ENCODE assay signal across 15 cellular contexts in the genomic region with DNA sequence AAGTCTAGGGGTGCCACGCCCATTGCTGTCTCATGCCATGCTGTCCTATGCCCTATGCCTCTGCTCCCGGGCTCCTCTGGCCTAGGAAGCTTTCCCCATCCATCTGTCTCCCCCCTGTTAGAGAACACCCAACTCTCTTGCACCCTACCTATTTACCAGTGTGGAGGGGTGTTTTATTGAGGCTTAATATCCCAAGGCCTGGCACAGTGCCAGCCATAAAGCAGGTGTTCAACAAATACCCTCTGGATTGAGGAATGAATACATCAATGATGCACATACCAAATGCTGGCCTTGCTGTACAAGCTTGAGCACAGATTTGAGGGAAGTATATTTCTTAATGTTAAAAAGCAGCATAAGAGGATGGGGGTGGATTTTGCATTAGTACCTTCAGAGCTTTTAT.
DNase-seq lines count a peak whose midpoint lies in the region; TF ChIP-seq lines count a peak whose summit lies in the region.
"Had no signal": no experiment of that assay in that cellular context is flagged by ENCODE, and none has a peak within 500 bp of the region (broad histone marks: within the 10 kb centered on the region; RNA-seq: fewer than 3 reads in every experiment).

No MANE protein-coding gene starts in this region.

- no peak for TF ChIP-seq CTCF in GM10266 (IDR thresholded peaks at IDR 0.05; ENCODE audit: control insufficient read depth, insufficient read depth, low read depth, missing control alignments)

- no peaks in the 10 kb centered on the region for H3K27me3 ChIP-seq in stomach smooth muscle (ENCODE audit: control insufficient read depth in 1 of 2, insufficient read depth in 2 of 2, low read length in 2 of 2)

- peaks cover 3 to 11% of the 10 kb centered on the region in 2 donors for H3K36me3 ChIP-seq in stomach smooth muscle (ENCODE audit: control insufficient read depth in 2 of 2, insufficient read depth in 2 of 2, low read length in 2 of 2)

- H3K27ac ChIP-seq in angular gyrus (ENCODE audit: low read depth, low read length) = peak overlapping the region; percentile 54
- peak overlapping the region; percentile 46 for H3K27ac ChIP-seq in stomach smooth muscle (ENCODE audit: low read length)

- no peak overlapping the region for H3K9ac ChIP-seq in stomach smooth muscle (ENCODE audit: low read length in 2 of 2)

- H3K9me3 ChIP-seq in stomach smooth muscle (ENCODE audit: control insufficient read depth in 2 of 2, low read length in 2 of 2) = no peaks in the 10 kb centered on the region
- H3K9me3 ChIP-seq: Caco-2 had no signal

- DNase-seq in NCI-H748 (lab: John Stamatoyannopoulos, UW; ENCODE audit: unreplicated experiment) (peak; percentile 61), NCI-H748 treated with DMSO at 0.1 percent for 48 hours (lab: John Stamatoyannopoulos, UW) (no peak), NCI-H1105 treated with DMSO at 0.1 percent for 48 hours (lab: John Stamatoyannopoulos, UW) (peak; percentile 61), GM10266 (ENCODE audit: extremely low spot score) (no peak), nucleus accumbens (lab: John Stamatoyannopoulos, UW) (no peak)
- DNase-seq: Caco-2; DMS53; HFFc6; MM.1S; NCI-H1092 treated with DMSO at 0.1 percent for 48 hours; NCI-H2029; NCI-H446 treated with DMSO at 0.1 percent for 48 hours; NK-92 treated with Interleukin-12 subunit alpha and Interleukin-12 subunit beta, amount 100 ng/mL, for 24 hours had no signal

- peaks cover 42% of the 10 kb centered on the region for H3K4me1 ChIP-seq in stomach smooth muscle (ENCODE audit: control insufficient read depth, insufficient read depth, low read length)

- H3K4me3 ChIP-seq in stomach smooth muscle (ENCODE audit: low read length in 2 of 2) = no peak overlapping the region

Comparison
In these comparisons a context has a peak if more than half of its experiments do, and no peak if none do; other contexts are left out.
1. DNase-seq: peak in NCI-H748 (single experiment) and NCI-H1105 treated with DMSO at 0.1 percent for 48 hours (single experiment); none in NCI-H748 treated with DMSO at 0.1 percent for 48 hours (single experiment), GM10266 (single experiment) and nucleus accumbens (0 of 56).